Comparison of ENCODE assay signal across 11 cellular contexts in genomic region chr1:19465123-19465522, GRCh38. TPM values are rescaled to one million over a fixed set of nuclear protein-coding genes. Genes with fewer than 3 reads are reported as not detected.
A peak's percentile ranks its signal among the peaks of the same experiment; 100 is the strongest.
DNase-seq lines count a peak whose midpoint lies in the region; ATAC-seq lines count a peak whose summit lies in the region.
"Had no signal": no experiment of that assay in that cellular context is flagged by ENCODE, and none has a peak within 500 bp of the region (broad histone marks: within the 10 kb centered on the region; RNA-seq: fewer than 3 reads in every experiment).

No MANE protein-coding gene starts in this region.

- peaks cover 30% of the 10 kb centered on the region for H3K36me3 Mint-ChIP-seq in activated CD4-positive, alpha-beta T cell treated with anti-CD3 and anti-CD28 coated beads, Interleukin-2, amount 10 ng/mL, durations not matched to agents 24 days and 14 days (ENCODE audit: low read depth)
- peaks cover 23% of the 10 kb centered on the region for H3K36me3 Mint-ChIP-seq in activated naive CD8-positive, alpha-beta T cell treated with anti-CD3 and anti-CD28 coated beads, Interleukin-2, amount 10 ng/mL, durations not matched to agents 7 days and 5 days
- H3K36me3 Mint-ChIP-seq in immature natural killer cell = peaks cover 0 to 3% (median 0%) of the 10 kb centered on the region in 3 donors

- H3K4me1 Mint-ChIP-seq in activated CD4-positive, alpha-beta T cell treated with anti-CD3 and anti-CD28 coated beads, Interleukin-2, amount 10 ng/mL, durations not matched to agents 24 days and 14 days = peaks cover 78% of the 10 kb centered on the region
- H3K4me1 Mint-ChIP-seq in activated naive CD8-positive, alpha-beta T cell treated with anti-CD3 and anti-CD28 coated beads, Interleukin-2, amount 10 ng/mL, durations not matched to agents 7 days and 5 days = peaks cover 76% of the 10 kb centered on the region
- peaks cover 89 to 96% of the 10 kb centered on the region in 2 donors for H3K4me1 Mint-ChIP-seq in immature natural killer cell

- DNase-seq in activated CD4-positive, alpha-beta T cell treated with anti-CD3 and anti-CD28 coated beads, Interleukin-2, amount 10 ng/mL, durations not matched to agents 24 days and 14 days = no peak
- no peak for DNase-seq in activated CD4-positive, alpha-beta T cell treated with anti-CD3 and anti-CD28 coated beads for 1 hour
- no peak for DNase-seq in activated naive CD8-positive, alpha-beta T cell treated with anti-CD3 and anti-CD28 coated beads, Interleukin-2, amount 10 ng/mL, durations not matched to agents 7 days and 5 days
- DNase-seq in immature natural killer cell = no peak
- DNase-seq in stromal cell of bone marrow (ENCODE audit: low read depth) = peak; percentile 62
- DNase-seq in stimulated activated CD4-positive, alpha-beta T cell treated with anti-CD3 and anti-CD28 coated beads, Interleukin-4, amount 100 ng/mL, for 24 hours = no peak
- no peak for DNase-seq in hepatic stellate cell (ENCODE audit: low spot score)
- DNase-seq: GF-D8, head of caudate nucleus, NCI-H69 had no signal

- peak overlapping the region; percentile 50 for H3K27ac Mint-ChIP-seq in activated CD4-positive, alpha-beta T cell treated with anti-CD3 and anti-CD28 coated beads, Interleukin-2, amount 10 ng/mL, durations not matched to agents 24 days and 14 days
- H3K27ac Mint-ChIP-seq in activated naive CD8-positive, alpha-beta T cell treated with anti-CD3 and anti-CD28 coated beads, Interleukin-2, amount 10 ng/mL, durations not matched to agents 7 days and 5 days = peak overlapping the region; percentile 75
- peak overlapping the region; percentile 71 to 84 (median 82) for H3K27ac Mint-ChIP-seq in immature natural killer cell

- no peaks in the 10 kb centered on the region for H3K27me3 Mint-ChIP-seq in activated CD4-positive, alpha-beta T cell treated with anti-CD3 and anti-CD28 coated beads, Interleukin-2, amount 10 ng/mL, durations not matched to agents 24 days and 14 days
- no peaks in the 10 kb centered on the region for H3K27me3 Mint-ChIP-seq in activated naive CD8-positive, alpha-beta T cell treated with anti-CD3 and anti-CD28 coated beads, Interleukin-2, amount 10 ng/mL, durations not matched to agents 7 days and 5 days
- no peaks in the 10 kb centered on the region for H3K27me3 Mint-ChIP-seq in immature natural killer cell (ENCODE audit: low read depth in 3 of 3)

- intact Hi-C loops in activated CD4-positive, alpha-beta T cell treated with anti-CD3 and anti-CD28 coated beads, Interleukin-2, amount 10 ng/mL, durations not matched to agents 24 days and 14 days (cut with micrococcal nuclease) = loop anchor here (5.0 kb wide), 1 partner anchor 132 kb away; a partner anchor contains a TSS

- ATAC-seq in activated naive CD8-positive, alpha-beta T cell treated with anti-CD3 and anti-CD28 coated beads, Interleukin-2, amount 10 ng/mL, durations not matched to agents 7 days and 5 days (ENCODE audit: low read depth) = no peak
- ATAC-seq in HG02678 (IDR thresholded peaks at IDR 0.05; ENCODE audit: unreplicated experiment) = no peak

- H3K9me3 Mint-ChIP-seq in activated CD4-positive, alpha-beta T cell treated with anti-CD3 and anti-CD28 coated beads, Interleukin-2, amount 10 ng/mL, durations not matched to agents 24 days and 14 days = no peaks in the 10 kb centered on the region
- H3K9me3 Mint-ChIP-seq in activated naive CD8-positive, alpha-beta T cell treated with anti-CD3 and anti-CD28 coated beads, Interleukin-2, amount 10 ng/mL, durations not matched to agents 7 days and 5 days = no peaks in the 10 kb centered on the region
- no peaks in the 10 kb centered on the region for H3K9me3 Mint-ChIP-seq in immature natural killer cell

- H3K4me3 Mint-ChIP-seq in activated CD4-positive, alpha-beta T cell treated with anti-CD3 and anti-CD28 coated beads, Interleukin-2, amount 10 ng/mL, durations not matched to agents 24 days and 14 days = no peak overlapping the region
- H3K4me3 Mint-ChIP-seq in activated naive CD8-positive, alpha-beta T cell treated with anti-CD3 and anti-CD28 coated beads, Interleukin-2, amount 10 ng/mL, durations not matched to agents 7 days and 5 days = peak overlapping the region; percentile 25
- H3K4me3 Mint-ChIP-seq in immature natural killer cell = peak overlapping the region in 2 of 5 donors; percentile 55

- POLR2A ChIA-PET in activated naive CD8-positive, alpha-beta T cell treated with anti-CD3 and anti-CD28 coated beads, Interleukin-2, amount 10 ng/mL, durations not matched to agents 7 days and 5 days (lab: Charles Lee) = interaction anchor here (0.6 to 4.2 kb wide), 5 partner anchors 9 to 21 kb away, joined by 3 to 49 read pairs (median 8); no protein-coding TSS in a partner anchor

RNA-seq across cellular contexts. Expression of gene CAPZB, which starts 20.2 kb away (rescaled TPM):
- 291 and 297 TPM in 2 replicates for total RNA-seq in activated CD4-positive, alpha-beta T cell treated with anti-CD3 and anti-CD28 coated beads, Interleukin-2, amount 10 ng/mL, durations not matched to agents 24 days and 14 days
- total RNA-seq in activated naive CD8-positive, alpha-beta T cell treated with anti-CD3 and anti-CD28 coated beads, Interleukin-2, amount 10 ng/mL, durations not matched to agents 7 days and 5 days = 100 to 1,000 TPM; 395 to 412 TPM
- 100 to 1,000 TPM; 447 to 644 (median 455) TPM for polyA plus RNA-seq in immature natural killer cell
